Comparison of ENCODE assay signal across 7 cellular contexts in genomic region chr13:45055902-45056648, GRCh38.
DNase-seq lines count a peak whose midpoint lies in the region; FAIRE-seq and TF ChIP-seq lines count a peak whose summit lies in the region.

No MANE protein-coding gene starts in this region.

- H3K79me2 ChIP-seq in H9 (ENCODE audit: insufficient read depth, low read length), result no peaks in the 10 kb centered on the region

- H4K5ac ChIP-seq in H9 (ENCODE audit: insufficient read length, low read depth, low read length), result no peak overlapping the region

- H3K23me2 ChIP-seq in H9 (ENCODE audit: insufficient read length, low read depth, low read length, poor library complexity, severe bottlenecking), result no peaks in the 10 kb centered on the region

- H3K36me3 Mint-ChIP-seq in H9 (ENCODE audit: insufficient read depth in 1 of 3, low read depth in 3 of 3), result no peaks in the 10 kb centered on the region

- WGBS in H9 (ENCODE audit: extremely low coverage, insufficient read length, low lambda C conversion rate), result no CpG with 5 or more reads among the region's 7 CpGs
- WGBS in esophagus, 2 donors, result 22 to 38% methylated on average over 7 of the region's 7 CpGs
- WGBS in sigmoid colon, 2 donors, result 43 to 66% methylated on average over 7 of the region's 7 CpGs

- FAIRE-seq in GM12892 (lab: Jason Lieb, UNC), result no peak

- DNase-seq in H9, result no peak
- peak; percentile 89 for DNase-seq in RPMI7951 (ENCODE audit: low read depth)
- DNase-seq in sigmoid colon, result peak; percentile 81
- DNase-seq in NCI-H1092 treated with DMSO at 0.1 percent for 48 hours (lab: John Stamatoyannopoulos, UW), result no peak
- DNase-seq in GM13977 (ENCODE audit: low spot score), result no peak
- no peak for DNase-seq in GM12892 (ENCODE audit: insufficient read length)

- H2BK20ac ChIP-seq in H9 (ENCODE audit: low read depth, low read length, poor library complexity, severe bottlenecking), result no peak overlapping the region

- H3K9me3 Mint-ChIP-seq in H9, result no peaks in the 10 kb centered on the region

- no peak for TF ChIP-seq EP300 in sigmoid colon (IDR thresholded peaks at IDR 0.05)

- H3K4me1 Mint-ChIP-seq in H9, result peaks cover 11 to 23% of the 10 kb centered on the region in 2 experiments

- H4K91ac ChIP-seq in H9 (ENCODE audit: insufficient read length, low read depth, low read length), result no peak overlapping the region

- H3K9me3 ChIP-seq in H9 (ENCODE audit: control insufficient read depth, low read depth, low read length), result no peaks in the 10 kb centered on the region
- H3K9me3 ChIP-seq in esophagus (ENCODE audit: control insufficient read depth in 2 of 2, insufficient read depth in 1 of 2, low read depth in 1 of 2, low read length in 1 of 2), result no peaks in the 10 kb centered on the region
- no peaks in the 10 kb centered on the region for H3K9me3 ChIP-seq in sigmoid colon

- H2BK15ac ChIP-seq in H9 (ENCODE audit: low read depth, low read length), result no peak overlapping the region

- no peak overlapping the region for H3K27ac ChIP-seq in H9 (ENCODE audit: insufficient read length, low read depth, low read length)
- H3K27ac ChIP-seq in esophagus (ENCODE audit: low read depth in 2 of 2, low read length in 1 of 2), result peak overlapping the region; percentile 77 to 94
- peak overlapping the region; percentile 10 to 79 (median 74) for H3K27ac ChIP-seq in sigmoid colon

- H3K18ac ChIP-seq in H9 (ENCODE audit: insufficient read length, low read depth, low read length), result no peak overlapping the region

- H3K27me3 ChIP-seq in H9 (ENCODE audit: insufficient read depth, low read length) (no peaks in the 10 kb centered on the region), esophagus (ENCODE audit: control insufficient read depth in 1 of 2, insufficient read depth in 2 of 2, low read length in 2 of 2) (no peaks in the 10 kb centered on the region), sigmoid colon (no peaks in the 10 kb centered on the region)

- H3K36me3 ChIP-seq in esophagus (ENCODE audit: control insufficient read depth in 2 of 2, insufficient read depth in 2 of 2, low read length in 1 of 2) (no peaks in the 10 kb centered on the region), sigmoid colon (no peaks in the 10 kb centered on the region)

- peak overlapping the region in 2 of 3 experiments; percentile 2 to 91; a peak in 3 of 7 replicates for H3K27ac Mint-ChIP-seq in H9

- no peak overlapping the region for H3K56ac ChIP-seq in H9 (ENCODE audit: insufficient read length, low read depth, low read length)

- no peak overlapping the region for H4K8ac ChIP-seq in H9 (replicated peaks; ENCODE audit: insufficient read length, low read depth, low read length)

- no peak overlapping the region for H2BK120ac ChIP-seq in H9 (ENCODE audit: low read depth, low read length, poor library complexity, severe bottlenecking)

- no peaks in the 10 kb centered on the region for H4K20me1 ChIP-seq in H9 (ENCODE audit: control insufficient read depth, insufficient read depth, insufficient read length)

- no peak overlapping the region for H2AFZ ChIP-seq in H9 (ENCODE audit: low read length)

- H3K4me1 ChIP-seq in H9 (ENCODE audit: insufficient read depth, low read length), result no peaks in the 10 kb centered on the region
- peaks cover 0 to 5% of the 10 kb centered on the region in 2 donors for H3K4me1 ChIP-seq in esophagus (ENCODE audit: control insufficient read depth in 2 of 2, insufficient read depth in 2 of 2, low read length in 1 of 2)
- peaks cover 0 to 30% (median 22%) of the 10 kb centered on the region in 4 donors for H3K4me1 ChIP-seq in sigmoid colon

- intact Hi-C loops in sigmoid colon (cut with DNase I), result loop anchor here (2.0 to 5.0 kb wide), 2 partner anchors 136 to 227 kb away; no protein-coding TSS in a partner anchor

- no peak overlapping the region for H3K14ac ChIP-seq in H9 (ENCODE audit: insufficient read depth, low read length)

- H2BK5ac ChIP-seq in H9 (ENCODE audit: insufficient read length, low read length), result no peak overlapping the region

- TF ChIP-seq POLR2A in sigmoid colon (IDR thresholded peaks at IDR 0.05), result no peak
- no peak for TF ChIP-seq POLR2A in GM12892 (IDR thresholded peaks at IDR 0.05; ENCODE audit: low read depth, low read length)

- TF ChIP-seq CTCF in H9 (conservative IDR thresholded peaks at IDR 0.05) (no peak), sigmoid colon (IDR thresholded peaks at IDR 0.05) (no peak), GM13977 (IDR thresholded peaks at IDR 0.05; ENCODE audit: extremely low read depth, insufficient read depth, missing control alignments) (no peak)

- in situ Hi-C loops in GM13977 (cut with MboI; ENCODE audit: low pct_unique_long_range_greater_than_20kb, low sequenced_read_pairs, unreplicated experiment), result no loop called here

- no peak overlapping the region for H3K23ac ChIP-seq in H9 (ENCODE audit: insufficient read length, low read depth, low read length)

- no peaks in the 10 kb centered on the region for H3K79me1 ChIP-seq in H9 (ENCODE audit: insufficient read depth, low read depth, low read length, poor library complexity, severe bottlenecking)

- H3K4me3 Mint-ChIP-seq in H9, result no peak overlapping the region

- peak overlapping the region in 1 of 2 donors; percentile 21 for H3K4me3 ChIP-seq in esophagus (ENCODE audit: low read depth in 1 of 2, low read length in 2 of 2)
- H3K4me3 ChIP-seq in sigmoid colon, result peak overlapping the region in 1 of 4 donors; percentile 12

- H3K9ac ChIP-seq in H9 (ENCODE audit: extremely low read depth, insufficient read length, low read length), result no peak overlapping the region

- H3T11ph ChIP-seq in H9 (ENCODE audit: low read length), result no peak overlapping the region

- H2BK12ac ChIP-seq in H9 (ENCODE audit: insufficient read length, low read depth, low read length), result no peak overlapping the region

- no peak overlapping the region for H2AK5ac ChIP-seq in H9 (ENCODE audit: insufficient read length, low read length)

- H3K4me2 ChIP-seq in H9 (ENCODE audit: insufficient read depth, insufficient read length, low read length), result no peak overlapping the region

- no peak overlapping the region for H3K4ac ChIP-seq in H9 (ENCODE audit: low read depth, low read length)

- no peaks in the 10 kb centered on the region; the same call in 1 of the 2 replicates for H3K27me3 Mint-ChIP-seq in H9 (ENCODE audit: low read depth)

Comparison
In these comparisons a context has a peak if more than half of its experiments do, and no peak if none do; other contexts are left out.
1. DNase-seq: peak in RPMI7951 (single experiment) and sigmoid colon (single experiment); none in H9 (single experiment), NCI-H1092 treated with DMSO at 0.1 percent for 48 hours (single experiment), GM13977 (single experiment) and GM12892 (single experiment).